In genomic region chr4:109821186-109821585, GRCh38 we compare ENCODE assay signal across 1 cellular context.
TF ChIP-seq lines count a peak whose summit lies in the region.

No MANE protein-coding gene starts in this region.

TF ChIP-seq in GM12878, 131 proteins besides CTCF, POLR2A, EP300 and RAD21:
- TF ChIP-seq ATF7 (IDR thresholded peaks at IDR 0.05; ENCODE audit: low read depth) (no peak), CEBPZ (IDR thresholded peaks at IDR 0.05; ENCODE audit: low read depth, low read length) (no peak), LARP7 (IDR thresholded peaks at IDR 0.05) (no peak), BHLHE40 (IDR thresholded peaks at IDR 0.05; ENCODE audit: borderline replicate concordance in 1 of 2, low read depth in 2 of 2, low read length in 1 of 2) (no peak), CBFB (IDR thresholded peaks at IDR 0.05; ENCODE audit: low read depth) (no peak), ZNF24 (IDR thresholded peaks at IDR 0.05) (no peak), IKZF1 (conservative IDR thresholded peaks at IDR 0.05) (no peak), RAD51 (IDR thresholded peaks at IDR 0.05) (no peak), TCF7 (IDR thresholded peaks at IDR 0.05; ENCODE audit: borderline replicate concordance) (no peak), ZSCAN29 (IDR thresholded peaks at IDR 0.05) (no peak), SUPT20H (IDR thresholded peaks at IDR 0.05; ENCODE audit: borderline replicate concordance, control insufficient read depth, low read depth, low read length) (no peak), PAX8 (IDR thresholded peaks at IDR 0.05) (no peak), ZBTB33 (IDR thresholded peaks at IDR 0.05) (no peak)
- TF ChIP-seq, protein P1, sequence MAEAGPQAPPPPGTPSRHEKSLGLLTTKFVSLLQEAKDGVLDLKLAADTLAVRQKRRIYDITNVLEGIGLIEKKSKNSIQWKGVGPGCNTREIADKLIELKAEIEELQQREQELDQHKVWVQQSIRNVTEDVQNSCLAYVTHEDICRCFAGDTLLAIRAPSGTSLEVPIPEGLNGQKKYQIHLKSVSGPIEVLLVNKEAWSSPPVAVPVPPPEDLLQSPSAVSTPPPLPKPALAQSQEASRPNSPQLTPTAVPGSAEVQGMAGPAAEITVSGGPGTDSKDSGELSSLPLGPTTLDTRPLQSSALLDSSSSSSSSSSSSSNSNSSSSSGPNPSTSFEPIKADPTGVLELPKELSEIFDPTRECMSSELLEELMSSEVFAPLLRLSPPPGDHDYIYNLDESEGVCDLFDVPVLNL (IDR thresholded peaks at IDR 0.05; ENCODE audit: low read depth, low read length), result no peak
